Comparison of ENCODE assay signal across 25 cellular contexts in the genomic region with DNA sequence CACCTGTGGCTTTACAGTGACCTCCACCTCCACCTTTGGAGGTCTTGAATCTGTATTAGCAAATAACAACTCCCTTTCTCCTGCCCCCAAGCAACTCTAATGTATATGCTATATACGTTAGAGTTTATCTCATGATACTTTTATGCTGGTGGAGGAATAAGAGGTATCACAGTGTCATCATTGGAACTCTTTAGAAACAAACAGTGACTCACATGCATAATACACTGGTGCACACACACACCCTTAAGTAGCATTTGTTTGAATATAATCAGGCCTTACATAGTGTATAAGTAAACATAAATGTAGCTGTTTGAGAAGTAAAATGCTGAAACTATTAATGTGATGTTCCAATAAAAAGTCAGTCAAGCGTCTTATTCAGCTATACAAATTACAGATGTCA. TPM values are rescaled to one million over a fixed set of nuclear protein-coding genes. Genes with fewer than 3 reads are reported as not detected.
DNase-seq lines count a peak whose midpoint lies in the region; ATAC-seq, FAIRE-seq and TF ChIP-seq lines count a peak whose summit lies in the region.
"Had no signal": no experiment of that assay in that cellular context is flagged by ENCODE, and none has a peak within 500 bp of the region (broad histone marks: within the 10 kb centered on the region; RNA-seq: fewer than 3 reads in every experiment).

No MANE protein-coding gene starts in this region.

- peak overlapping the region; percentile 57 for H3K9ac ChIP-seq in astrocyte (ENCODE audit: low read length)

- peaks cover 16% of the 10 kb centered on the region for H3K4me1 ChIP-seq in astrocyte (ENCODE audit: insufficient read depth, low read length)
- no peaks in the 10 kb centered on the region for H3K4me1 ChIP-seq in suprapubic skin
- H3K4me1 ChIP-seq: BE2C, upper lobe of right lung had no signal

- 85% methylated on average over 2 of the region's 2 CpGs for WGBS in suprapubic skin

- TF ChIP-seq CTCF in astrocyte (IDR thresholded peaks at IDR 0.05; ENCODE audit: insufficient read depth, low read depth, low read length) = no peak
- TF ChIP-seq CTCF in glutamatergic neuron (IDR thresholded peaks at IDR 0.05; ENCODE audit: partially characterized antibody, unreplicated experiment) = no peak
- no peak for TF ChIP-seq CTCF in suprapubic skin (IDR thresholded peaks at IDR 0.05)

- peaks cover 4% of the 10 kb centered on the region for H4K20me1 ChIP-seq in astrocyte (ENCODE audit: insufficient read depth, low read length)

- peak; percentile 41 for FAIRE-seq in astrocyte (lab: Jason Lieb, UNC)
- FAIRE-seq: endothelial cell of umbilical vein had no signal

- no peak overlapping the region for H2AFZ ChIP-seq in astrocyte (ENCODE audit: low read depth, low read length)
- H2AFZ ChIP-seq: PC-9 had no signal

- H3K4me1 Mint-ChIP-seq in astrocyte (ENCODE audit: low read depth, unreplicated experiment) (peaks cover 22% of the 10 kb centered on the region), glutamatergic neuron (ENCODE audit: low read depth, unreplicated experiment) (peaks cover 11% of the 10 kb centered on the region)
- H3K4me1 Mint-ChIP-seq: stimulated activated naive CD8-positive, alpha-beta T cell treated with anti-CD3 and anti-CD28 coated beads, Interleukin-15, amount 100 ng/mL, for 72 hours had no signal

- no peaks in the 10 kb centered on the region for H3K79me2 ChIP-seq in astrocyte (ENCODE audit: insufficient read depth, low read length)

- H3K27ac Mint-ChIP-seq in astrocyte (ENCODE audit: unreplicated experiment) = no peak overlapping the region
- H3K27ac Mint-ChIP-seq in glutamatergic neuron (ENCODE audit: unreplicated experiment) = peak overlapping the region; percentile 89
- H3K27ac Mint-ChIP-seq: activated CD4-positive, alpha-beta memory T cell treated with anti-CD3 and anti-CD28 coated beads for 36 hours; nephron progenitor cell; progenitor cell of endocrine pancreas had no signal

- no peaks in the 10 kb centered on the region for H3K36me3 ChIP-seq in astrocyte (ENCODE audit: insufficient read depth, low read length)
- H3K36me3 ChIP-seq in suprapubic skin = no peaks in the 10 kb centered on the region
- H3K36me3 ChIP-seq: BE2C, cardiac muscle cell, upper lobe of right lung had no signal

- TF ChIP-seq POLR2A in suprapubic skin (IDR thresholded peaks at IDR 0.05) = no peak

- H3K27ac ChIP-seq in astrocyte (ENCODE audit: low read depth, low read length) = peak overlapping the region; percentile 70
- peak overlapping the region; percentile 67 for H3K27ac ChIP-seq in suprapubic skin
- H3K27ac ChIP-seq: cardiac muscle cell, PC-9, SK-N-MC, upper lobe of right lung had no signal

- H3K9me3 ChIP-seq in astrocyte (ENCODE audit: insufficient read depth, low read depth, low read length) (no peaks in the 10 kb centered on the region), suprapubic skin (no peaks in the 10 kb centered on the region)
- H3K9me3 ChIP-seq: BE2C, Caco-2, upper lobe of right lung had no signal

- no peaks in the 10 kb centered on the region for H3K9me3 Mint-ChIP-seq in astrocyte (ENCODE audit: unreplicated experiment)
- H3K9me3 Mint-ChIP-seq in glutamatergic neuron (ENCODE audit: unreplicated experiment) = peaks cover 6% of the 10 kb centered on the region
- H3K9me3 Mint-ChIP-seq: activated CD4-positive, alpha-beta memory T cell treated with anti-CD3 and anti-CD28 coated beads for 36 hours; nephron progenitor cell; stimulated activated naive CD8-positive, alpha-beta T cell treated with anti-CD3 and anti-CD28 coated beads, Interleukin-15, amount 100 ng/mL, for 72 hours; WTC11 had no signal

- no peaks in the 10 kb centered on the region for H3K27me3 Mint-ChIP-seq in astrocyte (ENCODE audit: low read depth, unreplicated experiment)
- no peaks in the 10 kb centered on the region for H3K27me3 Mint-ChIP-seq in glutamatergic neuron (ENCODE audit: unreplicated experiment)
- H3K27me3 Mint-ChIP-seq: activated CD4-positive, alpha-beta memory T cell treated with anti-CD3 and anti-CD28 coated beads for 36 hours; progenitor cell of endocrine pancreas had no signal

- no peak for TF ChIP-seq EP300 in suprapubic skin (IDR thresholded peaks at IDR 0.05)

- H3K4me3 Mint-ChIP-seq in astrocyte (ENCODE audit: unreplicated experiment) (no peak overlapping the region), glutamatergic neuron (ENCODE audit: unreplicated experiment) (no peak overlapping the region)
- H3K4me3 Mint-ChIP-seq: activated CD4-positive, alpha-beta memory T cell treated with anti-CD3 and anti-CD28 coated beads for 36 hours; nephron progenitor cell; stimulated activated naive CD8-positive, alpha-beta T cell treated with anti-CD3 and anti-CD28 coated beads, Interleukin-15, amount 100 ng/mL, for 72 hours; WTC11 had no signal

- peak overlapping the region; percentile 64 for H3K4me2 ChIP-seq in astrocyte (ENCODE audit: low read length)
- H3K4me2 ChIP-seq: PC-9 had no signal

- H3K27me3 ChIP-seq in astrocyte (ENCODE audit: insufficient read depth, low read length) (no peaks in the 10 kb centered on the region), suprapubic skin (no peaks in the 10 kb centered on the region)
- H3K27me3 ChIP-seq: BE2C, upper lobe of right lung had no signal

- peak; percentile 47 for DNase-seq in HT1080 (ENCODE audit: low read depth)
- DNase-seq in astrocyte (ENCODE audit: low read depth) = peak; percentile 56
- DNase-seq in glutamatergic neuron = no peak
- DNase-seq in suprapubic skin (ENCODE audit: low spot score in 2 of 2) = no peak
- DNase-seq in KG1 (lab: John Stamatoyannopoulos, UW) = no peak
- DNase-seq in NCI-H2081 (lab: John Stamatoyannopoulos, UW) = no peak
- DNase-seq: activated CD4-positive, alpha-beta memory T cell treated with anti-CD3 and anti-CD28 coated beads for 36 hours; activated effector memory CD4-positive, alpha-beta T cell treated with anti-CD3 and anti-CD28 coated beads, Interleukin-2, amount 50 U/mL, for 16 hours; BE2C; Caco-2; dermis blood vessel endothelial cell; midbrain; NCI-H82; nephron progenitor cell; PC-9; stimulated activated CD4-positive, alpha-beta T cell treated with anti-CD3 and anti-CD28 coated beads, Interleukin-4, amount 100 ng/mL, for 24 hours; stimulated activated naive CD8-positive, alpha-beta T cell treated with anti-CD3 and anti-CD28 coated beads, Interleukin-15, amount 100 ng/mL, for 72 hours; upper lobe of right lung had no signal

- peaks cover 4% of the 10 kb centered on the region for H3K36me3 Mint-ChIP-seq in astrocyte (ENCODE audit: low read depth, unreplicated experiment)
- no peaks in the 10 kb centered on the region for H3K36me3 Mint-ChIP-seq in glutamatergic neuron (ENCODE audit: unreplicated experiment)
- H3K36me3 Mint-ChIP-seq: activated CD4-positive, alpha-beta memory T cell treated with anti-CD3 and anti-CD28 coated beads for 36 hours; WTC11 had no signal

- no peak for ATAC-seq in HG03460 (IDR thresholded peaks at IDR 0.05; ENCODE audit: unreplicated experiment)
- ATAC-seq: left lobe of liver; stimulated activated naive CD8-positive, alpha-beta T cell treated with anti-CD3 and anti-CD28 coated beads, Interleukin-15, amount 100 ng/mL, for 72 hours; upper lobe of right lung had no signal

- H3K4me3 ChIP-seq in astrocyte (ENCODE audit: insufficient read depth, low read depth, low read length) = no peak overlapping the region
- no peak overlapping the region for H3K4me3 ChIP-seq in suprapubic skin
- H3K4me3 ChIP-seq: cardiac muscle cell, PC-9, SK-N-MC, upper lobe of right lung had no signal

RNA-seq across cellular contexts. Expression of gene TLN2, which starts 54.9 kb away (rescaled TPM):
- total RNA-seq in HT1080 (2014; rRNA removed; shearing (Covaris generic)) = 32.9 and 34.2 TPM in 2 replicates
- polyA plus RNA-seq in HT1080 (2015; cell fraction: cytosol; rRNA removed) = 12.8 and 18.0 TPM in 2 replicates
- 18.2 and 25.5 TPM in 2 replicates for polyA plus RNA-seq in HT1080 (2015; cell fraction: nucleus; rRNA removed)
- total RNA-seq in astrocyte = 31.4 and 32.1 TPM in 2 replicates
- 16.9 TPM for total RNA-seq in glutamatergic neuron (ENCODE audit: unreplicated experiment)
- total RNA-seq in suprapubic skin = 10 to 100 TPM in 3 of 4 donors, 1 to 10 TPM in 1; 6.0 to 15.8 (median 11.3) TPM

Comparison
In these comparisons a context has a peak if more than half of its experiments do, and no peak if none do; other contexts are left out.
1. DNase-seq: peak in HT1080 (single experiment) and astrocyte (single experiment); none in glutamatergic neuron (single experiment), suprapubic skin (0 of 2), KG1 (single experiment) and NCI-H2081 (0 of 2).